Comparison of ENCODE assay signal across 8 cellular contexts in the genomic region with DNA sequence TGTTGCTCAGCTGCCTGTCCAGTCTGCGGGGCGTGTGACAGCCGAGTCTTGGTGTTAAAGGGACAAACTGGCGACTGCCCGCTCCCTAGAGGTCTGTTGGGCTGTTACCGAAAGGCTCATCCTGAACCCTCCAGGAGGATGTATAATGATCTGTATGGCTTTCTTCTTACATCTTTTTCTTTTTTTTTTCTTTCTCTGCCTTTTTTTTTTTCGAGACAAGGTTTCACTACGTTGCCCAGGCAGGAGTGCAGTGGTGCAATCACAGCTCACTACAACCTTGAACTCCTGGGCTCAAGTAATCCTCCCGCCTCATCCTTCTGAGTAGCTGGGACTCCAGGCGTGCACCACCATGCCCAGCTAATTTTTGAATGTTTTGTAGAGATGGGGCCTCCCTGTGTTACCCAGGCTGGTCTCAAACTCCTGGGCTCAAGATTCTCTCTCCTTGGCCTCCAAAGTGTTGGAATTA. TPM values are rescaled to one million over a fixed set of nuclear protein-coding genes. Genes with fewer than 3 reads are reported as not detected.
DNase-seq lines count a peak whose midpoint lies in the region; ATAC-seq, FAIRE-seq and TF ChIP-seq lines count a peak whose summit lies in the region.

No MANE protein-coding gene starts in this region.

- no peak for DNase-seq in CD4-positive, CD25-positive, alpha-beta regulatory T cell
- DNase-seq in RWPE2 (ENCODE audit: low spot score) (no peak), esophagus muscularis mucosa (ENCODE audit: extremely low spot score) (no peak), pancreas (no peak), sciatic nerve (ENCODE audit: low spot score) (no peak), germinal center (ENCODE audit: low spot score) (no peak)
- DNase-seq in stimulated activated CD4-positive, alpha-beta T cell treated with anti-CD3 and anti-CD28 coated beads, Interleukin-4, amount 100 ng/mL, for 4 hours = no peak

- no peaks in the 10 kb centered on the region for H3K27me3 ChIP-seq in CD4-positive, CD25-positive, alpha-beta regulatory T cell (ENCODE audit: control insufficient read depth, insufficient read depth, low read length)
- H3K27me3 ChIP-seq in RWPE2 (ENCODE audit: insufficient read depth, poor library complexity, severe bottlenecking) = no peaks in the 10 kb centered on the region
- H3K27me3 ChIP-seq in esophagus muscularis mucosa = no peaks in the 10 kb centered on the region
- H3K27me3 ChIP-seq in pancreas = no peaks in the 10 kb centered on the region

- peak overlapping the region; percentile 86 for H3K4me3 ChIP-seq in CD4-positive, CD25-positive, alpha-beta regulatory T cell (ENCODE audit: low read depth, low read length)
- peak overlapping the region; percentile 95 for H3K4me3 ChIP-seq in RWPE2 (ENCODE audit: severe bottlenecking)
- peak overlapping the region; percentile 84 to 92 (median 88) for H3K4me3 ChIP-seq in esophagus muscularis mucosa
- H3K4me3 ChIP-seq in pancreas = peak overlapping the region; percentile 64 to 99 (median 82)

- peaks cover 22% of the 10 kb centered on the region for H3K4me1 ChIP-seq in CD4-positive, CD25-positive, alpha-beta regulatory T cell (ENCODE audit: control insufficient read depth, insufficient read depth, low read length, poor library complexity, severe bottlenecking)
- H3K4me1 ChIP-seq in RWPE2 (ENCODE audit: insufficient read depth, poor library complexity, severe bottlenecking) (no peaks in the 10 kb centered on the region), esophagus muscularis mucosa (peaks cover 13 to 24% (median 21%) of the 10 kb centered on the region in 4 donors), pancreas (peaks cover 0 to 9% (median 0%) of the 10 kb centered on the region in 3 donors)

- H3K36me3 ChIP-seq in CD4-positive, CD25-positive, alpha-beta regulatory T cell (ENCODE audit: control insufficient read depth, insufficient read depth, low read length) = peaks cover 40% of the 10 kb centered on the region
- peaks cover 74% of the 10 kb centered on the region for H3K36me3 ChIP-seq in RWPE2 (ENCODE audit: low read depth)
- H3K36me3 ChIP-seq in esophagus muscularis mucosa = peaks cover 35 to 79% (median 65%) of the 10 kb centered on the region in 4 donors
- H3K36me3 ChIP-seq in pancreas = peaks cover 2 to 23% (median 3%) of the 10 kb centered on the region in 3 donors

- peak overlapping the region; percentile 90 to 98 (median 93) for H3K4me3 Mint-ChIP-seq in CD4-positive, CD25-positive, alpha-beta regulatory T cell

- TF ChIP-seq POLR2A in esophagus muscularis mucosa (IDR thresholded peaks at IDR 0.05; ENCODE audit: low read depth) = no peak

- H3K9me3 Mint-ChIP-seq in CD4-positive, CD25-positive, alpha-beta regulatory T cell = peaks cover 0 to 3% (median 0%) of the 10 kb centered on the region in 7 donors

- no peak for ATAC-seq in CD4-positive, CD25-positive, alpha-beta regulatory T cell (ENCODE audit: low read depth in 2 of 2)
- ATAC-seq in GM21737 (IDR thresholded peaks at IDR 0.05; ENCODE audit: unreplicated experiment) (peak; percentile 26), RWPE2 (ENCODE audit: low read depth) (no peak), pancreas (peak in 2 of 4 donors; percentile 24 to 43), sciatic nerve (no peak)

- TF ChIP-seq EP300 in esophagus muscularis mucosa (IDR thresholded peaks at IDR 0.05) = no peak

- peaks cover 22% of the 10 kb centered on the region for H3K36me3 Mint-ChIP-seq in CD4-positive, CD25-positive, alpha-beta regulatory T cell

- FAIRE-seq in pancreas (lab: Jason Lieb, UNC) = no peak

- H3K9me3 ChIP-seq in CD4-positive, CD25-positive, alpha-beta regulatory T cell (ENCODE audit: control insufficient read depth in 2 of 2, low read length in 2 of 2) = no peaks in the 10 kb centered on the region
- no peaks in the 10 kb centered on the region for H3K9me3 ChIP-seq in RWPE2 (ENCODE audit: severe bottlenecking)
- no peaks in the 10 kb centered on the region for H3K9me3 ChIP-seq in esophagus muscularis mucosa
- no peaks in the 10 kb centered on the region for H3K9me3 ChIP-seq in pancreas

- H3K27me3 Mint-ChIP-seq in CD4-positive, CD25-positive, alpha-beta regulatory T cell = no peaks in the 10 kb centered on the region

- intact Hi-C loops in esophagus muscularis mucosa (cut with DNase I) = no loop called here
- intact Hi-C loops in pancreas (cut with DNase I) = no loop called here
- intact Hi-C loops in sciatic nerve (cut with DNase I) = no loop called here

- H3K27ac ChIP-seq in CD4-positive, CD25-positive, alpha-beta regulatory T cell (ENCODE audit: insufficient read depth, low read length, poor library complexity, severe bottlenecking) = peak overlapping the region; percentile 80
- H3K27ac ChIP-seq in RWPE2 (ENCODE audit: poor library complexity, severe bottlenecking) (peak overlapping the region; percentile 47), esophagus muscularis mucosa (replicated peaks in 1 of 4) (peak overlapping the region; percentile 84 to 92 (median 87)), pancreas (peak overlapping the region; percentile 63 to 84 (median 75))

- no peak for TF ChIP-seq CTCF in RWPE2 (IDR thresholded peaks at IDR 0.05; ENCODE audit: poor library complexity, severe bottlenecking)
- TF ChIP-seq CTCF in esophagus muscularis mucosa (IDR thresholded peaks at IDR 0.05) = no peak
- TF ChIP-seq CTCF in pancreas (IDR thresholded peaks at IDR 0.05) = no peak

- WGBS in esophagus muscularis mucosa = 13% methylated on average over 10 of the region's 10 CpGs
- WGBS in pancreas, 2 donors = 4% methylated on average over 10 of the region's 10 CpGs

- H3K4me1 Mint-ChIP-seq in CD4-positive, CD25-positive, alpha-beta regulatory T cell = peaks cover 0 to 31% (median 12%) of the 10 kb centered on the region in 4 donors

- H3K27ac Mint-ChIP-seq in CD4-positive, CD25-positive, alpha-beta regulatory T cell = peak overlapping the region; percentile 88 to 93 (median 90)

RNA-seq across cellular contexts. Expression of a gene that starts 0.9 kb away (rescaled TPM):
- total RNA-seq in CD4-positive, CD25-positive, alpha-beta regulatory T cell = 50.1 TPM
- polyA plus RNA-seq in CD4-positive, CD25-positive, alpha-beta regulatory T cell = 10 to 100 TPM; 28.3 to 33.1 (median 31.5) TPM
- total RNA-seq in esophagus muscularis mucosa (10 to 100 TPM; 22.5 to 38.9 (median 33.5) TPM), pancreas (10 to 100 TPM; 12.4 to 18.1 (median 14.1) TPM), sciatic nerve (26.7 TPM)
- 10 to 100 TPM; 21.1 to 23.0 TPM for polyA plus RNA-seq in pancreas

RNA-seq across cellular contexts. Expression of a gene that starts 13.4 kb away (rescaled TPM):
- total RNA-seq in CD4-positive, CD25-positive, alpha-beta regulatory T cell = 20.4 TPM
- 10 to 100 TPM; 63.5 to 77.9 (median 67.0) TPM for polyA plus RNA-seq in CD4-positive, CD25-positive, alpha-beta regulatory T cell
- total RNA-seq in esophagus muscularis mucosa = 10 to 100 TPM; 41.5 to 57.4 (median 51.9) TPM
- total RNA-seq in pancreas = 10 to 100 TPM; 28.4 to 42.1 (median 36.0) TPM
- 10 to 100 TPM; 33.1 to 43.4 TPM for polyA plus RNA-seq in pancreas
- total RNA-seq in sciatic nerve = 41.4 TPM

RNA-seq across cellular contexts. Expression of a gene that starts 24.7 kb away (rescaled TPM):
- 0.96 TPM for total RNA-seq in CD4-positive, CD25-positive, alpha-beta regulatory T cell
- 1 to 10 TPM in 1 of 4 donors, under 1 TPM in 3; 0.26 to 1.3 (median 0.71) TPM for polyA plus RNA-seq in CD4-positive, CD25-positive, alpha-beta regulatory T cell
- 10 to 100 TPM; 13.7 to 38.6 (median 23.6) TPM for total RNA-seq in esophagus muscularis mucosa
- 1 to 10 TPM; 3.6 to 7.8 (median 5.8) TPM for total RNA-seq in pancreas
- polyA plus RNA-seq in pancreas = 1 to 10 TPM; 1.6 to 4.3 TPM
- total RNA-seq in sciatic nerve = 8.7 TPM

RNA-seq across cellular contexts. Expression of a gene that starts 39.4 kb away (rescaled TPM):
- total RNA-seq in CD4-positive, CD25-positive, alpha-beta regulatory T cell = 0.15 TPM
- polyA plus RNA-seq in CD4-positive, CD25-positive, alpha-beta regulatory T cell = under 1 TPM in 1 of 4 donors, not detected in 3; 0.10 TPM
- total RNA-seq in esophagus muscularis mucosa (not detected), pancreas (under 1 TPM; 0.47 to 1.00 (median 0.75) TPM), sciatic nerve (0.18 TPM)
- polyA plus RNA-seq in pancreas = under 1 TPM; 0.47 to 0.57 TPM

RNA-seq across cellular contexts. Expression of a gene that starts 46.4 kb away (rescaled TPM):
- total RNA-seq in CD4-positive, CD25-positive, alpha-beta regulatory T cell = 51.6 TPM
- 1 to 10 TPM in 2 of 4 donors, under 1 TPM in 2; 0.81 to 1.5 (median 0.98) TPM for polyA plus RNA-seq in CD4-positive, CD25-positive, alpha-beta regulatory T cell
- 10 to 100 TPM; 24.0 to 38.9 (median 30.8) TPM for total RNA-seq in esophagus muscularis mucosa
- total RNA-seq in pancreas = 10 to 100 TPM; 12.4 to 21.6 (median 14.5) TPM
- polyA plus RNA-seq in pancreas = 10 to 100 TPM; 19.6 to 52.6 TPM
- total RNA-seq in sciatic nerve = 37.5 TPM
